ENCODE assay signal across 9 cellular contexts in genomic region chr9:131610231-131610761, GRCh38.
A peak's percentile ranks its signal among the peaks of the same experiment; 100 is the strongest.
DNase-seq lines count a peak whose midpoint lies in the region; ATAC-seq and TF ChIP-seq lines count a peak whose summit lies in the region.
"Had no signal": no experiment of that assay in that cellular context is flagged by ENCODE, and none has a peak within 500 bp of the region (broad histone marks: within the 10 kb centered on the region; RNA-seq: fewer than 3 reads in every experiment).

No MANE protein-coding gene starts in this region.

- DNase-seq in Right ventricle myocardium inferior (ENCODE audit: missing footprints) (no peak), cardiac septum (ENCODE audit: low spot score) (no peak), esophagus squamous epithelium (lab: John Stamatoyannopoulos, UW) (no peak), HAP-1 (ENCODE audit: low spot score in 2 of 2) (no peak), GM13977 (ENCODE audit: low spot score) (no peak)
- DNase-seq: stimulated activated CD4-positive, alpha-beta T cell treated with anti-CD3 and anti-CD28 coated beads, Interleukin-4, amount 100 ng/mL, for 1 hour had no signal

- H3K36me3 ChIP-seq in esophagus squamous epithelium (peaks cover 9 to 71% (median 9%) of the 10 kb centered on the region in 3 donors), HAP-1 (replicated peaks) (no peaks in the 10 kb centered on the region; the same call in 1 of the 2 replicates)

- H3K27me3 ChIP-seq in esophagus squamous epithelium (no peaks in the 10 kb centered on the region), HAP-1 (ENCODE audit: low read depth) (no peaks in the 10 kb centered on the region)

- TF ChIP-seq POLR2A in esophagus squamous epithelium (IDR thresholded peaks at IDR 0.05): no peak

- peak overlapping the region in 2 of 3 experiments; percentile 69 to 92 for H3K27ac Mint-ChIP-seq in nephron

- ATAC-seq in Right ventricle myocardium inferior (peak; percentile 75), GM21447 (IDR thresholded peaks at IDR 0.05; ENCODE audit: unreplicated experiment) (no peak), HG03469 (IDR thresholded peaks at IDR 0.05; ENCODE audit: unreplicated experiment) (no peak)

- 70 to 74% methylated on average over 4 to 7 of the region's 7 CpGs for WGBS in esophagus squamous epithelium, 2 donors

- in situ Hi-C loops in HAP-1 (cut with MboI; ENCODE audit: low sequenced_read_pairs): no loop called here
- in situ Hi-C loops in GM13977 (cut with MboI; ENCODE audit: low pct_unique_long_range_greater_than_20kb, low sequenced_read_pairs, unreplicated experiment): no loop called here

- H3K9me3 Mint-ChIP-seq in nephron: no peaks in the 10 kb centered on the region

- H3K4me1 Mint-ChIP-seq in nephron: peaks cover 69% of the 10 kb centered on the region

- peaks cover 3% of the 10 kb centered on the region for H3K27me3 Mint-ChIP-seq in nephron (ENCODE audit: low read depth)

- H3K4me3 ChIP-seq in esophagus squamous epithelium (no peak overlapping the region), HAP-1 (no peak overlapping the region)

- intact Hi-C loops in Right ventricle myocardium inferior (cut with DNase I) (no loop called here), cardiac septum (cut with DNase I) (no loop called here), esophagus squamous epithelium (cut with DNase I) (no loop called here)

- no peak for TF ChIP-seq CTCF in esophagus squamous epithelium (IDR thresholded peaks at IDR 0.05)
- TF ChIP-seq CTCF in nephron (IDR thresholded peaks at IDR 0.05; ENCODE audit: unreplicated experiment in 3 of 3): no peak
- TF ChIP-seq CTCF in GM13977 (IDR thresholded peaks at IDR 0.05; ENCODE audit: extremely low read depth, insufficient read depth, missing control alignments): no peak

- peak overlapping the region in 1 of 3 experiments; percentile 46 for H3K4me3 Mint-ChIP-seq in nephron

- H3K4me1 ChIP-seq in esophagus squamous epithelium (peaks cover 23 to 49% (median 34%) of the 10 kb centered on the region in 3 donors), HAP-1 (no peaks in the 10 kb centered on the region)

- H3K9me3 ChIP-seq in esophagus squamous epithelium (no peaks in the 10 kb centered on the region), HAP-1 (no peaks in the 10 kb centered on the region)

- H3K36me3 Mint-ChIP-seq in nephron (ENCODE audit: low read depth): peaks cover 27% of the 10 kb centered on the region

- H3K27ac ChIP-seq in esophagus squamous epithelium: peak overlapping the region; percentile 2 to 86 (median 78)
